In the genomic region with DNA sequence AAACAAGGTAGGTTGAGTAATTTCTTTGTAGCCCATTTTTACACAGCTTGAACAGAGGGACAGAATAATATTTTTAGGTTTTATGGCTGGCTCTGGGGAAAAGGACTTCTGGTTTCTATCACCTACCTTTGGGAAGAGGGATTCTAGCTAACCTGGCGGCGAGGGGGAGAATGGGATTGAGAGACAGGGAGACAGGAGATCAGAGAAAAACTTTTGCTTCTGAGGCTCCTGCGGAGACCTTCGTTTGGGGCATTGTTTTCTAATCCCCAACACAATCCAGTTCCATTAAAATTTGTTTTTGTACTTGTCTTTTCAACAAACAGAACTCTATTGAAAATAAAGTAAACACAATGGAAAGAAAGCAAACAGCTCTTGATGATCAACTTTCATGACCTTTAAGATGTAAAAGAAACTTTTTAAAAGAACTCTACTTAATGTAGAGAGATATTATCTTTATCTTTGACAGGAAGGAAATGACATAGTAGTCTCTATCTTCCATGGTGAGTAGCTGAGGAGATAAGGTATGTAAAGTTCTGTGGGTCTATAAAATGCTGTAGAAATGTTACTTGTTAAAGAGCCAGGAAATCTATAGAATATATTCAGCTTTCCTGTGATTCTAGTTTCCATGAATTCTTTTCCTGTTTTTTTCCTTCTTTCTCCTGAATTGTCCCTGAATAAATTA, we compare ENCODE assay signal across 26 cellular contexts. TPM values are rescaled to one million over a fixed set of nuclear protein-coding genes. Genes with fewer than 3 reads are reported as not detected.
"Had no signal": no experiment of that assay in that cellular context is flagged by ENCODE, and none has a peak within 500 bp of the region (broad histone marks: within the 10 kb centered on the region; RNA-seq: fewer than 3 reads in every experiment).

No MANE protein-coding gene starts in this region.

- DNase-seq: activated CD4-positive, alpha-beta T cell treated with anti-CD3 and anti-CD28 coated beads for 4 hours; activated CD4-positive, alpha-beta T cell treated with anti-CD3 and anti-CD28 coated beads, Interleukin-2, amount 50 U/mL, for 48 hours; activated CD4-positive, CD25-positive, alpha-beta regulatory T cell; activated effector memory CD4-positive, alpha-beta T cell treated with anti-CD3 and anti-CD28 coated beads, Interleukin-2, amount 50 U/mL, for 16 hours; activated naive CD4-positive, alpha-beta T cell treated with anti-CD3 and anti-CD28 coated beads, Interleukin-2, amount 10 ng/mL, durations not matched to agents 7 days and 5 days; activated T-cell treated with anti-CD3 and anti-CD28 coated beads, Interleukin-2, amount 50 U/mL, for 72 hours; amygdala; colonic mucosa; dorsolateral prefrontal cortex; effector memory CD8-positive, alpha-beta T cell; heart right ventricle; islet precursor cell; left cardiac atrium; naive thymus-derived CD8-positive, alpha-beta T cell; retina; sigmoid colon; stimulated activated CD4-positive, alpha-beta T cell treated with anti-CD3 and anti-CD28 coated beads, Interleukin-2, amount 100 ng/mL, for 48 hours; stimulated activated CD8-positive, alpha-beta memory T cell treated with anti-CD3 and anti-CD28 coated beads, Interleukin-4, amount 100 ng/mL, for 48 hours; stimulated activated naive B cell treated with anti-CD40 and anti-IgM and Interleukin-4, amounts not matched to agents 10 μg/mL and 1 μg/mL and 100 μg/mL, for 72 hours; testis had no signal

- H3K27ac ChIP-seq: colonic mucosa, dorsolateral prefrontal cortex, epithelial cell of prostate, heart right ventricle, sigmoid colon, testis had no signal

- FAIRE-seq: bronchial epithelial cell, TTC549 had no signal

- H3K36me3 ChIP-seq: colonic mucosa, heart right ventricle, sigmoid colon had no signal

- H3K4me3 ChIP-seq: colonic mucosa, dorsolateral prefrontal cortex, heart right ventricle, sigmoid colon, testis had no signal

- H3K4me1 ChIP-seq: colonic mucosa, heart right ventricle, sigmoid colon, testis had no signal

- H3K27me3 Mint-ChIP-seq: activated naive CD4-positive, alpha-beta T cell treated with anti-CD3 and anti-CD28 coated beads, Interleukin-2, amount 10 ng/mL, durations not matched to agents 7 days and 5 days; effector memory CD8-positive, alpha-beta T cell; naive thymus-derived CD8-positive, alpha-beta T cell; type B pancreatic cell had no signal

- H3K27ac Mint-ChIP-seq: activated naive CD4-positive, alpha-beta T cell treated with anti-CD3 and anti-CD28 coated beads, Interleukin-2, amount 10 ng/mL, durations not matched to agents 7 days and 5 days; activated T-cell treated with anti-CD3 and anti-CD28 coated beads, Interleukin-2, amount 50 U/mL, for 72 hours; effector memory CD8-positive, alpha-beta T cell; memory B cell; naive thymus-derived CD8-positive, alpha-beta T cell; progenitor cell of endocrine pancreas; stimulated activated naive B cell treated with anti-CD40 and anti-IgM and Interleukin-4, amounts not matched to agents 10 μg/mL and 1 μg/mL and 100 μg/mL, for 72 hours; type B pancreatic cell had no signal

- H3K36me3 Mint-ChIP-seq: activated naive CD4-positive, alpha-beta T cell treated with anti-CD3 and anti-CD28 coated beads, Interleukin-2, amount 10 ng/mL, durations not matched to agents 7 days and 5 days; memory B cell; naive thymus-derived CD8-positive, alpha-beta T cell; stimulated activated naive B cell treated with anti-CD40 and anti-IgM and Interleukin-4, amounts not matched to agents 10 μg/mL and 1 μg/mL and 100 μg/mL, for 72 hours; type B pancreatic cell had no signal

- H3K4me1 Mint-ChIP-seq: memory B cell; stimulated activated naive B cell treated with anti-CD40 and anti-IgM and Interleukin-4, amounts not matched to agents 10 μg/mL and 1 μg/mL and 100 μg/mL, for 72 hours had no signal

- ATAC-seq: activated T-cell treated with anti-CD3 and anti-CD28 coated beads, Interleukin-2, amount 50 U/mL, for 72 hours; effector memory CD8-positive, alpha-beta T cell; heart right ventricle; left cardiac atrium; naive thymus-derived CD8-positive, alpha-beta T cell; stimulated activated naive B cell treated with anti-CD40 and anti-IgM and Interleukin-4, amounts not matched to agents 10 μg/mL and 1 μg/mL and 100 μg/mL, for 72 hours had no signal

- H3K27me3 ChIP-seq: colonic mucosa, dorsolateral prefrontal cortex, heart right ventricle, sigmoid colon, testis had no signal

- H3K4me3 Mint-ChIP-seq: activated naive CD4-positive, alpha-beta T cell treated with anti-CD3 and anti-CD28 coated beads, Interleukin-2, amount 10 ng/mL, durations not matched to agents 7 days and 5 days; activated T-cell treated with anti-CD3 and anti-CD28 coated beads, Interleukin-2, amount 50 U/mL, for 72 hours; effector memory CD8-positive, alpha-beta T cell; memory B cell; naive thymus-derived CD8-positive, alpha-beta T cell; stimulated activated naive B cell treated with anti-CD40 and anti-IgM and Interleukin-4, amounts not matched to agents 10 μg/mL and 1 μg/mL and 100 μg/mL, for 72 hours; type B pancreatic cell had no signal

- H3K9me3 ChIP-seq: colonic mucosa, sigmoid colon, testis had no signal

- H3K9me3 Mint-ChIP-seq: memory B cell had no signal

RNA-seq across cellular contexts. Expression of gene P2RY1, which starts 37.0 kb away (rescaled TPM):
- total RNA-seq: naive thymus-derived CD8-positive, alpha-beta T cell had no signal
- polyA plus RNA-seq: naive thymus-derived CD8-positive, alpha-beta T cell had no signal
